ENCODE assay signal across 8 cellular contexts in the genomic region with DNA sequence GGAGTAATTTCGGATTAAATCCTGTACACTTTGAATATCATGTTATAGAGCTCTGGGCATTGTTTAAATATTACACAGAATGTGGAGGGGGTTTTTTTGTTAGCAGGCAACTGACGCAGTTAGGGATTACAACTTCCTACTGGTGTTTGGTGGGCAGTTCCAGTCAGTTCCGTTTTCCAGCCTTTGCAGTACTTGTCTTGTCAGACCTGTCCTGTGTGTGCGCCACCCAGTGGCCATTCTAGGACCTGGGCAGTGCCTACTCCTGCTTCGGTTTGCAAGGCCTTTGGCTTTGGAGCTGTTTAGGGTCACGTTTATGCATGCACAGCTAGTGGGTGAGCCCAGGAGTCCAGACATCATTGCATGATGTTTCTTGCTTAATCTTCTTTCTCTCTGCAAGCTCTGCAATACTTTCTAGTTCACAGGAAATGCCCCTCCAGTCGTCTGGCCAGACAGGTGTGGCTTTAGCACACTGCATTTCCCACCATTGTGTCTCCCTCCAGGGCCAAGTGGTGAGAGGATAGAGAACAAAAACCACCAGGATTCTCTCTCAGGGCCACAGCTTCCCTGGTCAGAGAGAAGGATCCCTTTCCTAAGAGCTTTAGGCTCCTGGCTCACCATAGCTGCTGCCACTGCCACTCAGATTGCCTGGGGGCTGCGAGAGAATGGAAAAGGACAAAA.
DNase-seq lines count a peak whose midpoint lies in the region; ATAC-seq, FAIRE-seq and TF ChIP-seq lines count a peak whose summit lies in the region.

No MANE protein-coding gene starts in this region.

- H3K4me1 Mint-ChIP-seq in osteocyte (ENCODE audit: unreplicated experiment) = peaks cover 6% of the 10 kb centered on the region

- H3K27me3 Mint-ChIP-seq in osteocyte (ENCODE audit: unreplicated experiment) = no peaks in the 10 kb centered on the region

- H3K36me3 ChIP-seq in KOPT-K1 (ENCODE audit: insufficient read depth, low read length) (peaks cover 82% of the 10 kb centered on the region), RWPE2 (ENCODE audit: low read depth) (no peaks in the 10 kb centered on the region), tibial artery (no peaks in the 10 kb centered on the region)

- H3K27me3 ChIP-seq in RWPE2 (ENCODE audit: insufficient read depth, poor library complexity, severe bottlenecking) = no peaks in the 10 kb centered on the region
- H3K27me3 ChIP-seq in tibial artery = no peaks in the 10 kb centered on the region

- H3K4me1 ChIP-seq in RWPE2 (ENCODE audit: insufficient read depth, poor library complexity, severe bottlenecking) (no peaks in the 10 kb centered on the region), tibial artery (peaks cover 0 to 3% (median 0%) of the 10 kb centered on the region in 4 donors)

- peak; percentile 83 for TF ChIP-seq CTCF in RWPE2 (IDR thresholded peaks at IDR 0.05; ENCODE audit: poor library complexity, severe bottlenecking)
- peak; percentile 85 for TF ChIP-seq CTCF in osteocyte (IDR thresholded peaks at IDR 0.05)
- peak; percentile 59 to 68 for TF ChIP-seq CTCF in tibial artery (IDR thresholded peaks at IDR 0.05)

- H3K4me3 ChIP-seq in RWPE2 (ENCODE audit: severe bottlenecking) (no peak overlapping the region), tibial artery (no peak overlapping the region)

- no peak for FAIRE-seq in frontal cortex (lab: Jason Lieb, UNC)

- intact Hi-C loops in tibial artery (cut with DNase I; ENCODE audit: low total_unique reads) = no loop called here

- H3K36me3 Mint-ChIP-seq in osteocyte (ENCODE audit: unreplicated experiment) = no peaks in the 10 kb centered on the region

- ATAC-seq in GM21825 (IDR thresholded peaks at IDR 0.05; ENCODE audit: unreplicated experiment) (peak; percentile 65), RWPE2 (ENCODE audit: low read depth) (peak; percentile 97)

- no peaks in the 10 kb centered on the region for H3K9me3 Mint-ChIP-seq in osteocyte (ENCODE audit: unreplicated experiment)

- DNase-seq in Daoy (ENCODE audit: low read depth) (peak; percentile 92), RWPE2 (ENCODE audit: low spot score) (peak; percentile 78), frontal cortex (ENCODE audit: low spot score in 2 of 2) (peak; percentile 14 to 50), osteocyte (ENCODE audit: extremely low spot score, unreplicated experiment) (peak; percentile 91), tibial artery (peak; percentile 86 to 89)
- peak; percentile 93 for DNase-seq in activated effector memory CD4-positive, alpha-beta T cell treated with anti-CD3 and anti-CD28 coated beads, Interleukin-2, amount 50 U/mL, for 16 hours

- H3K9me3 ChIP-seq in KOPT-K1 (ENCODE audit: insufficient read depth, low read length, poor library complexity, severe bottlenecking) (no peaks in the 10 kb centered on the region), RWPE2 (ENCODE audit: severe bottlenecking) (no peaks in the 10 kb centered on the region), tibial artery (no peaks in the 10 kb centered on the region)

- H3K4me3 Mint-ChIP-seq in osteocyte (ENCODE audit: unreplicated experiment) = no peak overlapping the region

- H3K27ac ChIP-seq in KOPT-K1 (ENCODE audit: low read depth, low read length, poor library complexity, severe bottlenecking) = peak overlapping the region; percentile 45
- no peak overlapping the region for H3K27ac ChIP-seq in RWPE2 (ENCODE audit: poor library complexity, severe bottlenecking)
- no peak overlapping the region for H3K27ac ChIP-seq in tibial artery

- H3K27ac Mint-ChIP-seq in osteocyte (ENCODE audit: unreplicated experiment) = no peak overlapping the region

Comparison
In these comparisons a context has a peak if more than half of its experiments do, and no peak if none do; other contexts are left out.
1. DNase-seq: peak in every context shown above with its lines; median percentile 93 in activated effector memory CD4-positive, alpha-beta T cell treated with anti-CD3 and anti-CD28 coated beads, Interleukin-2, amount 50 U/mL, for 16 hours; 92 in Daoy; 91 in osteocyte; 88 in tibial artery; 78 in RWPE2; 32 in frontal cortex.